Comparison of ENCODE assay signal across 8 cellular contexts in the genomic region with DNA sequence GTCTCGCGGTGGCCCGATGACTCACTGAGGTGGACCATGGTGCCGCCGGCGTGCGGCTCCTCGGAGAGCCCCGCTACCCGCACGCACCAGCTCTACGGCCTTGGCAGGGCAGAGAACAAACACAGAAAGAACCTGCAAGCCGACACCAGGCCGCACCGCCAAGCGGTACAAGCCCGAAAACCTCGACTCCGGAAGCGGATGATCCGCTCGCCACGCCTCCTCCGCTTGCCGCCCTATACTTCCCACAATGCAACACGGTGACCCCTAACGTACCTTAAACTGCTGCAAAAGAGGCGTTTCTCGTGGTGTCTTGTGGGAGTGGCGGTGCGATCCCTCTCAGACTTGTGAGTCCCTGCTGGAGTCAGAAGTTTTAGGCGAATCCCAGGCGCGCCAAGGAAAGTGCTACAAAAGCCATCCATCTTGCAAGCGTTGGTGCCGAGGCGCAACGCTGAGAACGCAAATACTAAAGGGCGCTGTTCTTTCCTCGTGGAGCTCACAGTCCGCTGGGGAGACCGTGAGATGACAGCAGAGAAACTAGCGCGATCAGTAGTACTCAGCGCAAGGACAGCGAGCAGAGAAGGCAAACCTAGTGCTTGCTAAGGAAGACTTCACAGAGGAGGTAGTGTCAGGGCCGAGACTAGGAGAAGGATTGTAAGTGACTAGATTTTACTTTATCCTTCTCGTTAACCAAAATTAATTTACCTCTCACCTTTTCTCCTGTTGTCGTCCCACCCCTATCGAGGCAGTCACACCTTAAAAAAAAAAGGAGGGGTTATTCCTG. TPM values are rescaled to one million over a fixed set of nuclear protein-coding genes. Genes with fewer than 3 reads are reported as not detected.
DNase-seq lines count a peak whose midpoint lies in the region; ATAC-seq and TF ChIP-seq lines count a peak whose summit lies in the region.

A gene (minus strand): TSS at position 200 of the 781 bp plus-strand sequence. CDS start 162 bp downstream, at position 38.

- POLR2A ChIA-PET in activated CD4-positive, alpha-beta T cell treated with anti-CD3 and anti-CD28 coated beads for 36 hours (lab: Charles Lee): interaction anchor here (0.6 to 1.8 kb wide), 9 partner anchors 8 to 477 kb away, joined by 3 to 5 read pairs (median 4); no protein-coding TSS in a partner anchor

- TF ChIP-seq CTCF in choroid plexus epithelial cell (conservative IDR thresholded peaks at IDR 0.05; ENCODE audit: low read depth, low read length): no peak

- peaks cover 38% of the 10 kb centered on the region for H3K36me3 Mint-ChIP-seq in activated CD4-positive, alpha-beta T cell treated with anti-CD3 and anti-CD28 coated beads for 36 hours (ENCODE audit: low read depth)

- peak; percentile 83 for ATAC-seq in HG03439 (IDR thresholded peaks at IDR 0.05; ENCODE audit: unreplicated experiment)
- peak; percentile 84 for ATAC-seq in activated CD4-positive, alpha-beta T cell treated with anti-CD3 and anti-CD28 coated beads for 36 hours

- peak; percentile 95 to 96 for DNase-seq in AML-193 (lab: John Stamatoyannopoulos, UW)
- DNase-seq in NCI-H524 (lab: John Stamatoyannopoulos, UW): peak; percentile 80 to 88
- peak; percentile 95 for DNase-seq in activated CD4-positive, alpha-beta T cell treated with anti-CD3 and anti-CD28 coated beads for 36 hours
- DNase-seq in choroid plexus epithelial cell (ENCODE audit: low read depth): peak; percentile 98
- DNase-seq in kidney glomerular epithelial cell (lab: John Stamatoyannopoulos, UW): peak; percentile 96
- DNase-seq in stimulated activated CD4-positive, alpha-beta T cell treated with anti-CD3 and anti-CD28 coated beads, Interleukin-1b, Interleukin-23, amount 100 ng/mL, for 1 hour (ENCODE audit: low read depth in 2 of 2): peak; percentile 70 to 73

- peak within 1 kb of the TSS; percentile 98 for H3K27ac Mint-ChIP-seq in activated CD4-positive, alpha-beta T cell treated with anti-CD3 and anti-CD28 coated beads for 36 hours

- H3K4me1 Mint-ChIP-seq in activated CD4-positive, alpha-beta T cell treated with anti-CD3 and anti-CD28 coated beads for 36 hours: peaks cover 32% of the 10 kb centered on the region

- H3K27me3 Mint-ChIP-seq in activated CD4-positive, alpha-beta T cell treated with anti-CD3 and anti-CD28 coated beads for 36 hours: no peaks in the 10 kb centered on the region

- peak within 1 kb of the TSS; percentile 94 for H3K4me3 Mint-ChIP-seq in activated CD4-positive, alpha-beta T cell treated with anti-CD3 and anti-CD28 coated beads for 36 hours

- CTCF ChIA-PET in activated CD4-positive, alpha-beta T cell treated with anti-CD3 and anti-CD28 coated beads for 36 hours (lab: Charles Lee): interaction anchor here (1.1 to 2.9 kb wide), 4 partner anchors 9 to 156 kb away, joined by 3 to 16 read pairs (median 6); a partner anchor contains a TSS

- H3K9me3 Mint-ChIP-seq in activated CD4-positive, alpha-beta T cell treated with anti-CD3 and anti-CD28 coated beads for 36 hours (ENCODE audit: low read depth): no peaks in the 10 kb centered on the region

- H3K4me3 ChIP-seq in choroid plexus epithelial cell (ENCODE audit: low read depth, low read length): peak within 1 kb of the TSS; percentile 94

- peak; percentile 97 for TF ChIP-seq POLR2A in GM19193 (IDR thresholded peaks at IDR 0.05; ENCODE audit: extremely low read depth, insufficient read depth, insufficient read length)

- intact Hi-C loops in activated CD4-positive, alpha-beta T cell treated with anti-CD3 and anti-CD28 coated beads for 36 hours (cut with DNase I, micrococcal nuclease): loop anchor here (1.0 to 10.0 kb wide), 12 partner anchors 84 to 622 kb away; a partner anchor contains a TSS

RNA-seq across cellular contexts. Expression of the gene that starts here (rescaled TPM):
- total RNA-seq in activated CD4-positive, alpha-beta T cell treated with anti-CD3 and anti-CD28 coated beads for 36 hours: 100 to 1,000 TPM; 123 to 138 TPM

Comparison
In these comparisons a context has a peak if more than half of its experiments do, and no peak if none do; other contexts are left out.
1. Peak in every context shown above with its lines: DNase-seq, ATAC-seq and H3K4me3 ChIP-seq.